In the genomic region with DNA sequence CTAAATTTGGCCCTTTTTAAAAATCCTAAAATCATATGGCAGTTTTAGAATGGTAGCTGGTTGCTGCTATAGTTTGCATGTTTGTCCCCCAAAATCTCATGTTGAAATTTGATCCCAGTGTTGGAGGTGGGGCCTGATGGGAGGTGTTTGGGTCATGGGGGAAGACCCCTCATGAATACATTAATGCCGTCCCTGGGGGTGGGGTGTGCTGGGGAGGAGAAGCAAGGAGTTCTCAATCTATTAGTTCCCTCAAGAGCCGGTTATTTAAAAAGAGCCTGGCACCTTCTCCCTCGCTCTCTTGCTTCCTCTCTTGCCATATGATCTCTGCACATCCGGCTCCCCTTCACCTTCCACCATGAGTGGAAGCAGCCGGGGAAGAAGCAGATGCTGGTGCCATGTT, we compare ENCODE assay signal across 1 cellular context.
TF ChIP-seq lines count a peak whose summit lies in the region.

No MANE protein-coding gene starts in this region.

TF ChIP-seq in endothelial cell of umbilical vein, 7 proteins besides CTCF, POLR2A, EP300 and RAD21:
- TF ChIP-seq JUN (IDR thresholded peaks at IDR 0.05; ENCODE audit: borderline replicate concordance, insufficient read depth, insufficient read length, low read depth) (no peak), EZH2 (IDR thresholded peaks at IDR 0.05; ENCODE audit: borderline replicate concordance, low read depth, low read length, severe bottlenecking) (no peak), MYC (IDR thresholded peaks at IDR 0.05; ENCODE audit: low read depth, low read length) (no peak), FOS (IDR thresholded peaks at IDR 0.05; ENCODE audit: borderline replicate concordance, insufficient read depth, low read length) (no peak), POLR2AphosphoS5 (IDR thresholded peaks at IDR 0.05; ENCODE audit: insufficient read depth, low read depth, low read length) (no peak), GATA2 (IDR thresholded peaks at IDR 0.05; ENCODE audit: insufficient read depth, insufficient read length, low read depth, low read length) (no peak)
- TF ChIP-seq, protein P1, sequence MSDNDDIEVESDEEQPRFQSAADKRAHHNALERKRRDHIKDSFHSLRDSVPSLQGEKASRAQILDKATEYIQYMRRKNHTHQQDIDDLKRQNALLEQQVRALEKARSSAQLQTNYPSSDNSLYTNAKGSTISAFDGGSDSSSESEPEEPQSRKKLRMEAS (IDR thresholded peaks at IDR 0.05; ENCODE audit: insufficient read depth, insufficient read length), result no peak
